Comparison of ENCODE assay signal across 8 cellular contexts in genomic region chr13:30465541-30466357, GRCh38. TPM values are rescaled to one million over a fixed set of nuclear protein-coding genes. Genes with fewer than 3 reads are reported as not detected.
DNase-seq lines count a peak whose midpoint lies in the region; ATAC-seq and TF ChIP-seq lines count a peak whose summit lies in the region.

Gene HMGB1, minus strand, starts transcription at chr13:30465936. Its CDS starts 2,256 bp downstream, at chr13:30463680.

- peak within 1 kb of the TSS; percentile 79; the same call in 1 of the 2 replicates for H2AFZ ChIP-seq in SK-N-SH (ENCODE audit: low read depth)

- no peak for TF ChIP-seq RAD21 in SK-N-SH (IDR thresholded peaks at IDR 0.05; ENCODE audit: low read length)

- no peak for TF ChIP-seq EP300 in SK-N-SH (IDR thresholded peaks at IDR 0.05; ENCODE audit: borderline replicate concordance in 1 of 2, low read depth in 1 of 2, low read length in 1 of 2)

- peak within 1 kb of the TSS; percentile 98 for H3K9ac ChIP-seq in SK-N-SH

- H3K27me3 ChIP-seq in SK-N-SH (ENCODE audit: insufficient read depth), result no peaks in the 10 kb centered on the region

- H3K9me2 ChIP-seq in SK-N-SH, result no peaks in the 10 kb centered on the region

- H3K27ac ChIP-seq in SK-N-SH (ENCODE audit: low read depth in 2 of 2, low read length in 1 of 2), result peak within 1 kb of the TSS; percentile 97 to 98

- no peaks in the 10 kb centered on the region for H3K9me3 ChIP-seq in SK-N-SH

- DNase-seq in GM04504 (ENCODE audit: low read depth), result peak; percentile 98
- peak; percentile 97 for DNase-seq in NCI-H1048 (lab: John Stamatoyannopoulos, UW)
- peak; percentile 88 for DNase-seq in SK-N-SH
- DNase-seq in activated naive CD4-positive, alpha-beta T cell treated with anti-CD3 and anti-CD28 coated beads, Interleukin-2, amount 50 U/mL, for 16 hours, result peak; percentile 95
- peak; percentile 98 for DNase-seq in germinal center (ENCODE audit: low spot score)
- DNase-seq in non-pigmented ciliary epithelial cell (ENCODE audit: low read depth), result peak; percentile 97
- peak; percentile 100 for DNase-seq in superior temporal gyrus (ENCODE audit: extremely low spot score)

- POLR2A ChIA-PET in SK-N-SH (lab: Yijun Ruan, JAX), result interaction anchor here (0.7 to 1.9 kb wide), 7 partner anchors 10 to 327 kb away, joined by 3 to 25 read pairs (median 3); partner anchors contain the start of genes UBE2L5 and USPL1

- TF ChIP-seq CTCF in SK-N-SH (IDR thresholded peaks at IDR 0.05), result no peak

- peaks cover 11% of the 10 kb centered on the region; the same call in 1 of the 2 replicates for H4K20me1 ChIP-seq in SK-N-SH (ENCODE audit: insufficient read depth)

- peaks cover 13 to 23% of the 10 kb centered on the region in 2 experiments; a peak in 3 of 4 replicates for H3K4me1 ChIP-seq in SK-N-SH (ENCODE audit: control insufficient read depth in 1 of 2, insufficient read depth in 2 of 2, low read depth in 1 of 2, low read length in 1 of 2)

- 0% methylated on average over 15 of the region's 64 CpGs for WGBS in SK-N-SH (ENCODE audit: low lambda C conversion rate)

- CTCF ChIA-PET in SK-N-SH (lab: Yijun Ruan, JAX), result no interaction called here

- H3K79me2 ChIP-seq in SK-N-SH (ENCODE audit: insufficient read depth), result peaks cover 35% of the 10 kb centered on the region

- H3K4me3 ChIP-seq in SK-N-SH (ENCODE audit: low read depth in 2 of 2, low read length in 1 of 2), result peak within 1 kb of the TSS; percentile 68 to 92

- peaks cover 27% of the 10 kb centered on the region for H3F3A ChIP-seq in SK-N-SH (replicated peaks; ENCODE audit: insufficient read depth)

- H3K36me3 ChIP-seq in SK-N-SH (replicated peaks in 1 of 2; ENCODE audit: control insufficient read depth in 1 of 2, insufficient read depth in 2 of 2, low read length in 1 of 2), result peaks cover 19 to 25% of the 10 kb centered on the region in 2 experiments

- ATAC-seq in HG02571 (IDR thresholded peaks at IDR 0.05; ENCODE audit: unreplicated experiment), result peak; percentile 86

- H3K4me2 ChIP-seq in SK-N-SH, result peak within 1 kb of the TSS; percentile 84

TF ChIP-seq in SK-N-SH, 30 proteins besides CTCF, POLR2A, EP300 and RAD21 (continues in another document):
- TF ChIP-seq, protein P1, sequence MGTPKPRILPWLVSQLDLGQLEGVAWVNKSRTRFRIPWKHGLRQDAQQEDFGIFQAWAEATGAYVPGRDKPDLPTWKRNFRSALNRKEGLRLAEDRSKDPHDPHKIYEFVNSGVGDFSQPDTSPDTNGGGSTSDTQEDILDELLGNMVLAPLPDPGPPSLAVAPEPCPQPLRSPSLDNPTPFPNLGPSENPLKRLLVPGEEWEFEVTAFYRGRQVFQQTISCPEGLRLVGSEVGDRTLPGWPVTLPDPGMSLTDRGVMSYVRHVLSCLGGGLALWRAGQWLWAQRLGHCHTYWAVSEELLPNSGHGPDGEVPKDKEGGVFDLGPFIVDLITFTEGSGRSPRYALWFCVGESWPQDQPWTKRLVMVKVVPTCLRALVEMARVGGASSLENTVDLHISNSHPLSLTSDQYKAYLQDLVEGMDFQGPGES (IDR thresholded peaks at IDR 0.05; ENCODE audit: low read depth, low read length), result peak; percentile 65; the same call in 1 of the 2 replicates
- TF ChIP-seq USF1 (IDR thresholded peaks at IDR 0.05; ENCODE audit: borderline replicate concordance, low read depth) (no peak), FOXM1 (IDR thresholded peaks at IDR 0.05; ENCODE audit: low read depth) (no peak), YY1 (IDR thresholded peaks at IDR 0.05; ENCODE audit: low read depth) (no peak), NFIC (IDR thresholded peaks at IDR 0.05; ENCODE audit: borderline replicate concordance) (no peak), GATA2 (CRISPR knock-in tag; IDR thresholded peaks at IDR 0.05) (no peak), TAF1 (IDR thresholded peaks at IDR 0.05; ENCODE audit: borderline replicate concordance, low read depth, low read length) (0 out of 2 replicates have a peak, but pooled peaks have one; percentile 85), CHD2 (IDR thresholded peaks at IDR 0.05; ENCODE audit: low read length, partially characterized antibody) (peak; percentile 77), RCOR1 (IDR thresholded peaks at IDR 0.05; ENCODE audit: low read length) (no peak), GABPA (IDR thresholded peaks at IDR 0.05; ENCODE audit: low read depth) (no peak), TCF12 (IDR thresholded peaks at IDR 0.05) (no peak), MAX (IDR thresholded peaks at IDR 0.05; ENCODE audit: low read depth) (peak; percentile 72; the same call in 1 of the 2 replicates), FOSL2 (IDR thresholded peaks at IDR 0.05; ENCODE audit: borderline replicate concordance, low read depth) (no peak), MEF2A (IDR thresholded peaks at IDR 0.05; ENCODE audit: borderline replicate concordance, low read depth) (no peak), MXI1 (IDR thresholded peaks at IDR 0.05; ENCODE audit: low read depth, low read length) (peak; percentile 100), SIN3A (IDR thresholded peaks at IDR 0.05; ENCODE audit: borderline replicate concordance, low read depth, low read length) (peak; percentile 100), NRF1 (IDR thresholded peaks at IDR 0.05; ENCODE audit: low read depth, low read length) (no peak), JUND (IDR thresholded peaks at IDR 0.05) (no peak), EZH2phosphoT487 (IDR thresholded peaks at IDR 0.05; ENCODE audit: borderline replicate concordance, low read depth) (no peak), ZBTB33 (IDR thresholded peaks at IDR 0.05; ENCODE audit: borderline replicate concordance, low read depth) (no peak), FOXJ3 (CRISPR knock-in tag; IDR thresholded peaks at IDR 0.05) (no peak), RFX5 (IDR thresholded peaks at IDR 0.05; ENCODE audit: low read length) (peak; percentile 91), SMC3 (IDR thresholded peaks at IDR 0.05; ENCODE audit: low read depth, low read length) (no peak), RXRA (IDR thresholded peaks at IDR 0.05; ENCODE audit: borderline replicate concordance, low read depth) (no peak), USF2 (IDR thresholded peaks at IDR 0.05; ENCODE audit: borderline replicate concordance, low read depth, low read length) (no peak)
- TF ChIP-seq, protein P2, sequence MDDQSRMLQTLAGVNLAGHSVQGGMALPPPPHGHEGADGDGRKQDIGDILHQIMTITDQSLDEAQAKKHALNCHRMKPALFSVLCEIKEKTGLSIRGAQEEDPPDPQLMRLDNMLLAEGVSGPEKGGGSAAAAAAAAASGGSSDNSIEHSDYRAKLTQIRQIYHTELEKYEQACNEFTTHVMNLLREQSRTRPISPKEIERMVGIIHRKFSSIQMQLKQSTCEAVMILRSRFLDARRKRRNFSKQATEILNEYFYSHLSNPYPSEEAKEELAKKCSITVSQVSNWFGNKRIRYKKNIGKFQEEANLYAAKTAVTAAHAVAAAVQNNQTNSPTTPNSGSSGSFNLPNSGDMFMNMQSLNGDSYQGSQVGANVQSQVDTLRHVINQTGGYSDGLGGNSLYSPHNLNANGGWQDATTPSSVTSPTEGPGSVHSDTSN (IDR thresholded peaks at IDR 0.05), result no peak

RNA-seq across cellular contexts. Expression of gene HMGB1, which starts in this region (rescaled TPM):
- polyA plus RNA-seq in SK-N-SH (2012; rRNA removed), result 166 and 193 TPM in 2 replicates
- 261 and 301 TPM in 2 replicates for polyA plus RNA-seq in SK-N-SH (2012; cell fraction: cytosol; rRNA removed)
- 122 and 230 TPM in 2 replicates for polyA plus RNA-seq in SK-N-SH (2012; cell fraction: nucleus; rRNA removed)

Comparison
In these comparisons a context has a peak if more than half of its experiments do, and no peak if none do; other contexts are left out.
1. Peak in every context shown above with its lines: DNase-seq, ATAC-seq, H3K4me3 ChIP-seq and H3K27ac ChIP-seq.